Comparison of ENCODE assay signal across 8 cellular contexts in the genomic region with DNA sequence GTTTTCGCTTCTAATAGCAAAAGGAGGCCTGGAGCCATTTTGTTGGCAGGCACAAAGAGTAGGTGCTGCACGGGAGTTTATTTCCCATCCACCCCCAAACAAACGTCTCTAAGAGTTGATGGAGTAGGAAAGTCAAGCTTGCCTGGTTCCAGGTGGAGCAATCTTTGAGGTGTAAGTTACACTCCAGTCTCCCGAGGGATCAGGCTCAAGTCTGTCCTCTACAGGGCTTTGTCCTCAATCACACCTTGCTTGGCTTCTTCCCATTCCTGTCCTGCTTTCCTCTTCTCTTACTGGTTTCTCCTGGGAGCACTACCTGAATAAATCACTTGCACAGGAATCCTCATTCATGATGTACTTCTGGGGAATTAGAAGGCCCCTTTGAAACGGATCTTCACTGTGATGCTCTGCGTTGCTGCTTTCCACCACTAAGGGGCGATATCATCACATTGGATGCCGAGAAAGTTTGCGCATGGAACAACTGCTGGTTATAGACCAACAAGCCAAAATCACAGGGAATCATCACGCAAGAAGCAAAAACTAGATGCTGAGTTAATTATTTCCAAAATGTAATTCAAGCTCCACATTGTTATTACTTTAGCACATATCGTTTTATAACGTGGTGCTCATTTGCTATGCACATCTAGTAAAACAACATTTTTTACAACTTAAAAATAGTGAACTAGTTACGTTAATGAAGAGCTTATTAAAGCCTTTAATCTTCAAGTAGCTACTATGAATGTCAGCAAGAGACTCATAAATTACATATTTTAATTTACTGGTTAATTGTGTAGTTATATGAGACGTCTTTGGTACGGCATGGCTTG.
A peak's percentile ranks its signal among the peaks of the same experiment; 100 is the strongest.
DNase-seq lines count a peak whose midpoint lies in the region; ATAC-seq, FAIRE-seq and TF ChIP-seq lines count a peak whose summit lies in the region.

No MANE protein-coding gene starts in this region.

- peak; percentile 3 for DNase-seq in NCI-H226
- peak; percentile 50 to 55 for DNase-seq in activated CD4-positive, alpha-beta T cell treated with anti-CD3 and anti-CD28 coated beads for 4 hours
- peak; percentile 16 to 46 for DNase-seq in dermis microvascular lymphatic vessel endothelial cell (ENCODE audit: low read depth in 2 of 2)
- peak; percentile 77 for DNase-seq in medulla oblongata (ENCODE audit: extremely low spot score)
- peak; percentile 71 for DNase-seq in stimulated activated CD8-positive, alpha-beta memory T cell treated with anti-CD3 and anti-CD28 coated beads, Interleukin-4, amount 100 ng/mL, for 48 hours

- TF ChIP-seq CTCF in GM12874 (IDR thresholded peaks at IDR 0.05; ENCODE audit: insufficient read depth, low read depth, low read length): peak; percentile 85

- peak; percentile 73 for FAIRE-seq in A204.1 (lab: Jason Lieb, UNC)

- ATAC-seq in GM19324 (IDR thresholded peaks at IDR 0.05; ENCODE audit: low FRiP score, unreplicated experiment): no peak

Comparison
In these comparisons a context has a peak if more than half of its experiments do, and no peak if none do; other contexts are left out.
1. DNase-seq: peak in every context shown above with its lines; median percentile 77 in medulla oblongata; 71 in stimulated activated CD8-positive, alpha-beta memory T cell treated with anti-CD3 and anti-CD28 coated beads, Interleukin-4, amount 100 ng/mL, for 48 hours; 52 in activated CD4-positive, alpha-beta T cell treated with anti-CD3 and anti-CD28 coated beads for 4 hours; 31 in dermis microvascular lymphatic vessel endothelial cell; 3 in NCI-H226.